1 cellular context compared by ENCODE assay signal in the genomic region with DNA sequence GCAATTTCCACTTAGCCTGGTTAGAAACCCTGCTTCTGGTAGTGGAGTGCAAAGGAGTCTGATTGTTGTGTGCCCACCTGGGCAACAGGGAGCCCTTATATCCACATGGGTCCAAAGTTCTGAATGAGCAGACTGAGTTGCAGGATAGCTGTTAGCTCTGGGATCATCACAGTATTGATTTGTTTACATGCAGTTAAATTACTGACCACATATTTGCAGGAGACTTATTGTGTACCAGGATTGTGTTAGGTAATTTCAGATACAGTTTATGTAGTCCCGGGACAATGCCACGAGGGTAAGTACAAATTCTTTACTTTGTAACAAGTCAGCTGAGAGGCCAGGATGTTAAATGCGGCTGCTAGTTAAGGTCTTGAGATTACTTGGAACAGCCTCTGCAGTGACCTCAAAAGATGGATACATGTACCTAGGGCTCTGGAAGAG.
TF ChIP-seq lines count a peak whose summit lies in the region.

No MANE protein-coding gene starts in this region.

TF ChIP-seq in HepG2, 621 proteins besides CTCF, POLR2A, EP300 and RAD21 (continued from another document and continues in another):
- no peak for TF ChIP-seq ZHX2 (IDR thresholded peaks at IDR 0.05; ENCODE audit: low read depth)
- no peak for TF ChIP-seq ZHX2 (CRISPR knock-in tag; IDR thresholded peaks at IDR 0.05; ENCODE audit: borderline replicate concordance)
- TF ChIP-seq REL (CRISPR knock-in tag; conservative IDR thresholded peaks at IDR 0.05), result no peak
- TF ChIP-seq GATA4 (IDR thresholded peaks at IDR 0.05; ENCODE audit: borderline replicate concordance, low read depth), result no peak
- TF ChIP-seq CBX1 (IDR thresholded peaks at IDR 0.05; ENCODE audit: low read depth), result no peak
- no peak for TF ChIP-seq ZNF543 (CRISPR knock-in tag; IDR thresholded peaks at IDR 0.05)
- TF ChIP-seq ZNF24 (IDR thresholded peaks at IDR 0.05), result no peak
- no peak for TF ChIP-seq SNRNP70 (IDR thresholded peaks at IDR 0.05; ENCODE audit: low read depth, low read length)
- TF ChIP-seq ZBTB33 (CRISPR knock-in tag; IDR thresholded peaks at IDR 0.05), result 0 out of 2 replicates have a peak, but pooled peaks have one; percentile 9
- no peak for TF ChIP-seq TRAFD1 (CRISPR knock-in tag; IDR thresholded peaks at IDR 0.05; ENCODE audit: borderline replicate concordance)
- no peak for TF ChIP-seq ZNF235 (CRISPR knock-in tag; IDR thresholded peaks at IDR 0.05; ENCODE audit: borderline replicate concordance)
- peak; percentile 87 for TF ChIP-seq GFI1 (CRISPR knock-in tag; IDR thresholded peaks at IDR 0.05; ENCODE audit: borderline replicate concordance)
- TF ChIP-seq, protein P1, sequence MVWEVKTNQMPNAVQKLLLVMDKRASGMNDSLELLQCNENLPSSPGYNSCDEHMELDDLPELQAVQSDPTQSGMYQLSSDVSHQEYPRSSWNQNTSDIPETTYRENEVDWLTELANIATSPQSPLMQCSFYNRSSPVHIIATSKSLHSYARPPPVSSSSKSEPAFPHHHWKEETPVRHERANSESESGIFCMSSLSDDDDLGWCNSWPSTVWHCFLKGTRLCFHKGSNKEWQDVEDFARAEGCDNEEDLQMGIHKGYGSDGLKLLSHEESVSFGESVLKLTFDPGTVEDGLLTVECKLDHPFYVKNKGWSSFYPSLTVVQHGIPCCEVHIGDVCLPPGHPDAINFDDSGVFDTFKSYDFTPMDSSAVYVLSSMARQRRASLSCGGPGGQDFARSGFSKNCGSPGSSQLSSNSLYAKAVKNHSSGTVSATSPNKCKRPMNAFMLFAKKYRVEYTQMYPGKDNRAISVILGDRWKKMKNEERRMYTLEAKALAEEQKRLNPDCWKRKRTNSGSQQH (CRISPR knock-in tag; IDR thresholded peaks at IDR 0.05; ENCODE audit: low read depth), result peak; percentile 58; the same call in 1 of the 2 replicates
- no peak for TF ChIP-seq ZNF747 (CRISPR knock-in tag; IDR thresholded peaks at IDR 0.05; ENCODE audit: borderline replicate concordance)
- TF ChIP-seq, protein P2, sequence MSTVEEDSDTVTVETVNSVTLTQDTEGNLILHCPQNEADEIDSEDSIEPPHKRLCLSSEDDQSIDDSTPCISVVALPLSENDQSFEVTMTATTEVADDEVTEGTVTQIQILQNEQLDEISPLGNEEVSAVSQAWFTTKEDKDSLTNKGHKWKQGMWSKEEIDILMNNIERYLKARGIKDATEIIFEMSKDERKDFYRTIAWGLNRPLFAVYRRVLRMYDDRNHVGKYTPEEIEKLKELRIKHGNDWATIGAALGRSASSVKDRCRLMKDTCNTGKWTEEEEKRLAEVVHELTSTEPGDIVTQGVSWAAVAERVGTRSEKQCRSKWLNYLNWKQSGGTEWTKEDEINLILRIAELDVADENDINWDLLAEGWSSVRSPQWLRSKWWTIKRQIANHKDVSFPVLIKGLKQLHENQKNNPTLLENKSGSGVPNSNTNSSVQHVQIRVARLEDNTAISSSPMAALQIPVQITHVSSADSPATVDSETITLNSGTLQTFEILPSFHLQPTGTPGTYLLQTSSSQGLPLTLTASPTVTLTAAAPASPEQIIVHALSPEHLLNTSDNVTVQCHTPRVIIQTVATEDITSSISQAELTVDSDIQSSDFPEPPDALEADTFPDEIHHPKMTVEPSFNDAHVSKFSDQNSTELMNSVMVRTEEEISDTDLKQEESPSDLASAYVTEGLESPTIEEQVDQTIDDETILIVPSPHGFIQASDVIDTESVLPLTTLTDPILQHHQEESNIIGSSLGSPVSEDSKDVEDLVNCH (CRISPR knock-in tag; IDR thresholded peaks at IDR 0.05), result no peak
- no peak for TF ChIP-seq NAIF1 (CRISPR knock-in tag; IDR thresholded peaks at IDR 0.05; ENCODE audit: borderline replicate concordance)
- no peak for TF ChIP-seq ZNF660 (CRISPR knock-in tag; IDR thresholded peaks at IDR 0.05; ENCODE audit: borderline replicate concordance, low read depth)
- no peak for TF ChIP-seq PLSCR1 (CRISPR knock-in tag; IDR thresholded peaks at IDR 0.05; ENCODE audit: borderline replicate concordance)
- TF ChIP-seq TARDBP (CRISPR knock-in tag; IDR thresholded peaks at IDR 0.05), result peak; percentile 75
- TF ChIP-seq MEIS2 (CRISPR knock-in tag; IDR thresholded peaks at IDR 0.05), result no peak; the same call in 1 of the 2 replicates
- TF ChIP-seq ZNF30 (CRISPR knock-in tag; IDR thresholded peaks at IDR 0.05), result no peak
- TF ChIP-seq ZIK1 (CRISPR knock-in tag; IDR thresholded peaks at IDR 0.05; ENCODE audit: borderline replicate concordance, low read depth), result no peak
- peak; percentile 74 for TF ChIP-seq RCOR2 (CRISPR knock-in tag; IDR thresholded peaks at IDR 0.05)
- peak; percentile 73; the same call in 1 of the 2 replicates for TF ChIP-seq HOXD1 (CRISPR knock-in tag; IDR thresholded peaks at IDR 0.05)
- no peak for TF ChIP-seq MAFF (IDR thresholded peaks at IDR 0.05; ENCODE audit: low read depth, low read length)
- no peak for TF ChIP-seq ZNF263 (CRISPR knock-in tag; IDR thresholded peaks at IDR 0.05)
- TF ChIP-seq JARID2 (CRISPR knock-in tag; IDR thresholded peaks at IDR 0.05; ENCODE audit: insufficient replicate concordance), result no peak
- TF ChIP-seq HNRNPH1 (optimal IDR thresholded peaks at IDR 0.05; ENCODE audit: low read depth, low read length), result no peak
- TF ChIP-seq MAX (IDR thresholded peaks at IDR 0.05), result peak; percentile 43
- 0 out of 2 replicates have a peak, but pooled peaks have one; percentile 57 for TF ChIP-seq KMT2A (CRISPR knock-in tag; IDR thresholded peaks at IDR 0.05)
- no peak for TF ChIP-seq BORCS8-MEF2B (CRISPR knock-in tag; IDR thresholded peaks at IDR 0.05)
- TF ChIP-seq, protein P3, sequence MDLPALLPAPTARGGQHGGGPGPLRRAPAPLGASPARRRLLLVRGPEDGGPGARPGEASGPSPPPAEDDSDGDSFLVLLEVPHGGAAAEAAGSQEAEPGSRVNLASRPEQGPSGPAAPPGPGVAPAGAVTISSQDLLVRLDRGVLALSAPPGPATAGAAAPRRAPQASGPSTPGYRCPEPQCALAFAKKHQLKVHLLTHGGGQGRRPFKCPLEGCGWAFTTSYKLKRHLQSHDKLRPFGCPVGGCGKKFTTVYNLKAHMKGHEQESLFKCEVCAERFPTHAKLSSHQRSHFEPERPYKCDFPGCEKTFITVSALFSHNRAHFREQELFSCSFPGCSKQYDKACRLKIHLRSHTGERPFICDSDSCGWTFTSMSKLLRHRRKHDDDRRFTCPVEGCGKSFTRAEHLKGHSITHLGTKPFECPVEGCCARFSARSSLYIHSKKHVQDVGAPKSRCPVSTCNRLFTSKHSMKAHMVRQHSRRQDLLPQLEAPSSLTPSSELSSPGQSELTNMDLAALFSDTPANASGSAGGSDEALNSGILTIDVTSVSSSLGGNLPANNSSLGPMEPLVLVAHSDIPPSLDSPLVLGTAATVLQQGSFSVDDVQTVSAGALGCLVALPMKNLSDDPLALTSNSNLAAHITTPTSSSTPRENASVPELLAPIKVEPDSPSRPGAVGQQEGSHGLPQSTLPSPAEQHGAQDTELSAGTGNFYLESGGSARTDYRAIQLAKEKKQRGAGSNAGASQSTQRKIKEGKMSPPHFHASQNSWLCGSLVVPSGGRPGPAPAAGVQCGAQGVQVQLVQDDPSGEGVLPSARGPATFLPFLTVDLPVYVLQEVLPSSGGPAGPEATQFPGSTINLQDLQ (CRISPR knock-in tag; IDR thresholded peaks at IDR 0.05), result no peak
- TF ChIP-seq ZNF556 (CRISPR knock-in tag; IDR thresholded peaks at IDR 0.05; ENCODE audit: borderline replicate concordance), result no peak
- TF ChIP-seq MYC (CRISPR knock-in tag; IDR thresholded peaks at IDR 0.05; ENCODE audit: borderline replicate concordance), result 0 out of 2 replicates have a peak, but pooled peaks have one; percentile 18
- TF ChIP-seq ZNF788 (CRISPR knock-in tag; IDR thresholded peaks at IDR 0.05; ENCODE audit: borderline replicate concordance), result no peak; the same call in 1 of the 2 replicates
- 0 out of 2 replicates have a peak, but pooled peaks have one; percentile 47 for TF ChIP-seq MBD4 (IDR thresholded peaks at IDR 0.05; ENCODE audit: borderline replicate concordance, low read length)
- TF ChIP-seq THAP8 (CRISPR knock-in tag; IDR thresholded peaks at IDR 0.05; ENCODE audit: borderline replicate concordance), result no peak
- peak; percentile 69 for TF ChIP-seq PHF5A (CRISPR knock-in tag; IDR thresholded peaks at IDR 0.05; ENCODE audit: low read depth, unreplicated experiment)
- TF ChIP-seq ZC3H13 (CRISPR knock-in tag; IDR thresholded peaks at IDR 0.05), result no peak
- TF ChIP-seq MED1 (CRISPR knock-in tag; IDR thresholded peaks at IDR 0.05), result peak; percentile 58; the same call in 1 of the 2 replicates
- TF ChIP-seq GPN1 (CRISPR knock-in tag; IDR thresholded peaks at IDR 0.05; ENCODE audit: borderline replicate concordance), result no peak
- peak; percentile 66 for TF ChIP-seq ELF3 (CRISPR knock-in tag; IDR thresholded peaks at IDR 0.05)
- TF ChIP-seq ESRRA (CRISPR knock-in tag; IDR thresholded peaks at IDR 0.05; ENCODE audit: low read depth), result no peak
- TF ChIP-seq HHEX (CRISPR knock-in tag; IDR thresholded peaks at IDR 0.05), result peak; percentile 97
- no peak for TF ChIP-seq ZFY (CRISPR knock-in tag; IDR thresholded peaks at IDR 0.05)
- TF ChIP-seq ZNF20 (CRISPR knock-in tag; IDR thresholded peaks at IDR 0.05), result no peak
- no peak for TF ChIP-seq ZNF766 (CRISPR knock-in tag; IDR thresholded peaks at IDR 0.05; ENCODE audit: borderline replicate concordance)
